1 cellular context compared by ENCODE assay signal in the genomic region with DNA sequence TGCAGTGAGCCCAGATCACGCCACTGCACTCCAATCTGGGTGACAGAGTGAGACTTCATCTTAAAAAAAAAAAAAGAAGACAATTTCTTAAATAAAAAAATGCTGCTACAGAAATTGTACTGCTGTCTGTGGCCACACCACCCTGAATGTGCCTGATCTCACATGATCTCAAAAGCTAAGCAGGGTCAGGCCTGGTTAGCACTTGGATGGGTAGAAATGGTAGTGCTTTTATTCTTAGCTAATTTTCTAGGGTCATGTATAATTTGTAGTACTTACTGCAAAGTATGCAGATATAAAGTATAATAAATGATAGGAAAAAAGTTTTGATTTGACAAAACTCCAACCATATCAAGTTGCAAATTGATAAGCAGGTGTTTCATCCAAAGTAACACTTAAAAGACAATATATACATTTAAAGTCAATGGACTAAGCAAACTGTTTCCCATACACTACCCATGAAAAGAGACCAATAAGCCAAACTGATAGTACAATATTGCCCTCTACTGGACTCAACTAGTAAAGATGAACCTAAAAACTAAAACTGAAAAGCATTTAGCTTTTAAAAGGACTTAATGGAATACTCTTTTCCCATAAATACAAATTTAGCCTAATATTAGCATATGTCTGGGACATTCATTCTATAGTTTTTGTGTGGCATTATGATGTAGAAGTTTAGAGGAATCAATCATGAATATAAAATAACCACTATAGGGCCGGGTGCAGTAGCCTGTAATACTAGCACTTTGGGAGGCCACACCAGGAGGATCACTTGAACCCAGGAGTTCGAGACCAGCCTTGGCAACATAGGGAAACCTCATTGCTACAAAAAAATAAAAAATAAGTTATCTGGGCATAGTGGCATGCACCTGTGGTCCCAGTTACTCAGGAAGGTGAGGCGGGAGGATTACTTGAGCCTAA.
TF ChIP-seq lines count a peak whose summit lies in the region.

No MANE protein-coding gene starts in this region.

TF ChIP-seq in K562, 482 proteins besides CTCF, POLR2A, EP300 and RAD21 (continued from another document):
- TF ChIP-seq, protein P1, sequence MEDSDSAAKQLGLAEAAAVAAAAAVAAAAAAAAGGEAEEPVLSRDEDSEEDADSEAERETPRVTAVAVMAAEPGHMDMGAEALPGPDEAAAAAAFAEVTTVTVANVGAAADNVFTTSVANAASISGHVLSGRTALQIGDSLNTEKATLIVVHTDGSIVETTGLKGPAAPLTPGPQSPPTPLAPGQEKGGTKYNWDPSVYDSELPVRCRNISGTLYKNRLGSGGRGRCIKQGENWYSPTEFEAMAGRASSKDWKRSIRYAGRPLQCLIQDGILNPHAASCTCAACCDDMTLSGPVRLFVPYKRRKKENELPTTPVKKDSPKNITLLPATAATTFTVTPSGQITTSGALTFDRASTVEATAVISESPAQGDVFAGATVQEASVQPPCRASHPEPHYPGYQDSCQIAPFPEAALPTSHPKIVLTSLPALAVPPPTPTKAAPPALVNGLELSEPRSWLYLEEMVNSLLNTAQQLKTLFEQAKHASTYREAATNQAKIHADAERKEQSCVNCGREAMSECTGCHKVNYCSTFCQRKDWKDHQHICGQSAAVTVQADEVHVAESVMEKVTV (CRISPR knock-in tag; IDR thresholded peaks at IDR 0.05) = peak; percentile 65; the same call in 1 of the 2 replicates
